In the genomic region with DNA sequence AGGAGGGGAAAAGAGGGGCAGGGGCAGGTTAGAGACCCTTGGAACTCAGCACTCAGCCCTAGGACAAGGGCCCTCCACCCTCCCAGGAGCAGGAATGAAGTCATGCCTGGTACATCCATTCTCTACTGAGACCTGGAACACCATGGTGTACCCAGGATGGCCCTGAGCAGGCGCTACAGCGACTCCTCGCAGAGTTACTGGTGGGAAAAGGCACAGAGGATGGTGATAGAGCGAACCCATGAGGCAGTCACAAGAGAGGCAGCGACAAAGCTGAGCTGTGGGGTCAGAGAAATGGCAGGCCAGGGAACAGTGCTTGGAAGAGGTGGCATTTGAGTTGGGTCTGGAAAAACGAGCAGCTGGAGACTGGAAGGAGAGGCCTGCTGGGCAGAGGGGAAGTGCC, we compare ENCODE assay signal across 19 cellular contexts.
"Had no signal": no experiment of that assay in that cellular context is flagged by ENCODE, and none has a peak within 500 bp of the region (broad histone marks: within the 10 kb centered on the region; RNA-seq: fewer than 3 reads in every experiment).

No MANE protein-coding gene starts in this region.

- H3K4me3 ChIP-seq: breast epithelium, gastrocnemius medialis, left ventricle myocardium inferior, smooth muscle cell, upper lobe of left lung had no signal

- H3K4me2 ChIP-seq: smooth muscle cell had no signal

- DNase-seq: activated CD4-positive, alpha-beta T cell treated with anti-CD3 and anti-CD28 coated beads, Interleukin-2, amount 10 ng/mL, durations not matched to agents 24 days and 14 days; activated CD4-positive, CD25-positive, alpha-beta regulatory T cell; activated CD8-positive, alpha-beta memory T cell treated with anti-CD3 and anti-CD28 coated beads, Interleukin-2, amount 50 U/mL, for 48 hours; aorta; dermis blood vessel endothelial cell; erythroblast; gastrocnemius medialis; left ventricle myocardium inferior; natural killer cell; stimulated activated CD4-positive, alpha-beta T cell treated with anti-CD3 and anti-CD28 coated beads, Interleukin-4, amount 100 ng/mL, for 4 hours; stimulated activated CD8-positive, alpha-beta memory T cell treated with anti-CD3 and anti-CD28 coated beads, Interleukin-4, amount 100 ng/mL, for 48 hours; stimulated activated naive CD4-positive, alpha-beta T cell treated with Interleukin-2 at 50 U/mL for 16 hours; SW 1271 had no signal

- H3K4me1 ChIP-seq: gastrocnemius medialis had no signal

- H3K9me3 ChIP-seq: breast epithelium, gastrocnemius medialis, left ventricle myocardium inferior, upper lobe of left lung had no signal

- FAIRE-seq: keratinocyte, TTC549 had no signal

- H3K27ac ChIP-seq: breast epithelium, gastrocnemius medialis, left ventricle myocardium inferior, upper lobe of left lung had no signal

- H3K36me3 ChIP-seq: breast epithelium, gastrocnemius medialis, left ventricle myocardium inferior, upper lobe of left lung had no signal

- ATAC-seq: gastrocnemius medialis, natural killer cell, right cardiac atrium had no signal
